25 cellular contexts compared by ENCODE assay signal in genomic region chr6:148076046-148076445, GRCh38.
"Had no signal": no experiment of that assay in that cellular context is flagged by ENCODE, and none has a peak within 500 bp of the region (broad histone marks: within the 10 kb centered on the region; RNA-seq: fewer than 3 reads in every experiment).

No MANE protein-coding gene starts in this region.

- H3K36me3 Mint-ChIP-seq: IgD-negative memory B cell had no signal

- H3K36me3 ChIP-seq: MG63, SJSA1 had no signal

- H3K9me3 ChIP-seq: MG63, SK-N-SH had no signal

- DNase-seq: KBM-7, MG63, NCI-H1092, NCI-H1105 treated with DMSO at 0.1 percent for 48 hours, NCI-H1417 treated with DMSO at 0.1 percent for 48 hours, NCI-H146, NCI-H1694 treated with DMSO at 0.1 percent for 48 hours, NCI-H1930, NCI-H2081, NCI-H2171, NCI-H226, NCI-H446, NCI-H510A, NCI-H524 treated with DMSO at 0.1 percent for 48 hours, NCI-H69, NCI-H774, Right ventricle myocardium superior, RPMI8226, SIG-M5, SK-N-SH, SW 1271 had no signal

- FAIRE-seq: HTR-8/SVneo, RCC 7860 had no signal

- H3K4me1 Mint-ChIP-seq: IgD-negative memory B cell had no signal

- H3K27ac Mint-ChIP-seq: IgD-negative memory B cell had no signal

- H3K27me3 ChIP-seq: MG63, SJSA1 had no signal

- H3K27ac ChIP-seq: SJSA1 had no signal

- H3K9ac ChIP-seq: SK-N-SH had no signal

- H3K4me3 Mint-ChIP-seq: IgD-negative memory B cell had no signal

- H3K4me3 ChIP-seq: MG63, SJSA1 had no signal

- H3K4me2 ChIP-seq: SK-N-SH had no signal
